14 cellular contexts compared by ENCODE assay signal in genomic region chr5:140253985-140254384, GRCh38. TPM values are rescaled to one million over a fixed set of nuclear protein-coding genes. Genes with fewer than 3 reads are reported as not detected.
DNase-seq lines count a peak whose midpoint lies in the region; ATAC-seq and TF ChIP-seq lines count a peak whose summit lies in the region.
"Had no signal": no experiment of that assay in that cellular context is flagged by ENCODE, and none has a peak within 500 bp of the region (broad histone marks: within the 10 kb centered on the region; RNA-seq: fewer than 3 reads in every experiment).

No MANE protein-coding gene starts in this region.

- H3K9me2 ChIP-seq in OCI-LY1 (ENCODE audit: low read depth, low read length) = no peaks in the 10 kb centered on the region

- peak; percentile 32 for ATAC-seq in left ventricle myocardium superior
- no peak for ATAC-seq in HG03045 (IDR thresholded peaks at IDR 0.05; ENCODE audit: unreplicated experiment)
- no peak for ATAC-seq in GM21576 (IDR thresholded peaks at IDR 0.05; ENCODE audit: unreplicated experiment)
- ATAC-seq: activated T-helper 17 cell treated with anti-CD3 and anti-CD28 coated beads, Interleukin-2, amount 50 U/mL, for 72 hours had no signal

- WGBS in transverse colon (ENCODE audit: low coverage in 1 of 2), 2 donors = 0 to 24% methylated on average over 1 to 4 of the region's 4 CpGs

- no peaks in the 10 kb centered on the region for H3K79me2 ChIP-seq in OCI-LY1 (ENCODE audit: insufficient read depth, low read length)

- H3K27me3 ChIP-seq in HAP-1 (ENCODE audit: low read depth) = no peaks in the 10 kb centered on the region
- no peaks in the 10 kb centered on the region for H3K27me3 ChIP-seq in OCI-LY1 (ENCODE audit: insufficient read depth, low read length)
- H3K27me3 ChIP-seq in transverse colon = no peaks in the 10 kb centered on the region
- H3K27me3 ChIP-seq: neural progenitor cell had no signal

- H3K4me3 ChIP-seq in HAP-1 (no peak overlapping the region), OCI-LY1 (ENCODE audit: low read depth, low read length, poor library complexity, severe bottlenecking) (no peak overlapping the region), transverse colon (no peak overlapping the region)
- H3K4me3 ChIP-seq: neural progenitor cell had no signal

- intact Hi-C loops in left ventricle myocardium superior (cut with micrococcal nuclease) (no loop called here), transverse colon (cut with DNase I; ENCODE audit: low total_unique reads) (no loop called here)

- in situ Hi-C loops in HAP-1 (cut with MboI; ENCODE audit: low sequenced_read_pairs) (no loop called here), transverse colon (cut with MboI; ENCODE audit: low pct_ligation_motif_present in 1 of 4, low pct_unique_long_range_greater_than_20kb in 1 of 4, low sequenced_read_pairs in 3 of 4) (no loop called here)

- H3K4me1 ChIP-seq in HAP-1 (peaks cover 8% of the 10 kb centered on the region), OCI-LY1 (ENCODE audit: insufficient read depth, low read length, severe bottlenecking) (peaks cover 65% of the 10 kb centered on the region), transverse colon (peaks cover 0 to 43% (median 14%) of the 10 kb centered on the region in 4 donors)
- H3K4me1 ChIP-seq: neural progenitor cell had no signal

- H3K4me2 ChIP-seq in OCI-LY1 (ENCODE audit: low read length) = no peak overlapping the region
- H3K4me2 ChIP-seq: neural progenitor cell had no signal

- no peak for TF ChIP-seq POLR2A in transverse colon (IDR thresholded peaks at IDR 0.05)

- TF ChIP-seq CTCF in OCI-LY1 (IDR thresholded peaks at IDR 0.05; ENCODE audit: low read length) (no peak), transverse colon (IDR thresholded peaks at IDR 0.05) (no peak)

- peak; percentile 18 to 45 for DNase-seq in HAP-1 (ENCODE audit: low spot score in 2 of 2)
- DNase-seq in left ventricle myocardium superior = no peak
- peak; percentile 69 for DNase-seq in transverse colon
- no peak for DNase-seq in NCI-H2171 treated with DMSO at 0.1 percent for 48 hours (lab: John Stamatoyannopoulos, UW)
- DNase-seq: erythroblast; HFFc6; NCI-H510A; stimulated activated CD4-positive, alpha-beta T cell treated with anti-CD3 and anti-CD28 coated beads, Interleukin-2, amount 100 ng/mL, for 24 hours; stimulated activated naive CD4-positive, alpha-beta T cell had no signal

- H2AFZ ChIP-seq in OCI-LY1 (ENCODE audit: low read length) = no peak overlapping the region
- H2AFZ ChIP-seq: neural progenitor cell had no signal

- H3K36me3 ChIP-seq in HAP-1 (replicated peaks) (peaks cover 3% of the 10 kb centered on the region; the same call in 1 of the 2 replicates), OCI-LY1 (ENCODE audit: insufficient read depth, low read length) (peaks cover 18% of the 10 kb centered on the region; the same call in 1 of the 2 replicates), transverse colon (no peaks in the 10 kb centered on the region)
- H3K36me3 ChIP-seq: neural progenitor cell had no signal

- TF ChIP-seq EP300 in transverse colon (IDR thresholded peaks at IDR 0.05; ENCODE audit: low read depth) = no peak

- no peak overlapping the region for H3K9ac ChIP-seq in OCI-LY1 (ENCODE audit: low read length)
- H3K9ac ChIP-seq: neural progenitor cell had no signal

- peak overlapping the region; percentile 84 for H3K27ac ChIP-seq in OCI-LY1 (ENCODE audit: low read depth, low read length, poor library complexity, severe bottlenecking)
- H3K27ac ChIP-seq in transverse colon = peak overlapping the region in 2 of 4 donors; percentile 38 to 43
- H3K27ac ChIP-seq: neural progenitor cell had no signal

- H3F3A ChIP-seq in OCI-LY1 (ENCODE audit: insufficient read depth, low read length) = peaks cover 7% of the 10 kb centered on the region

- no peaks in the 10 kb centered on the region for H4K20me1 ChIP-seq in OCI-LY1 (ENCODE audit: insufficient read depth, low read length)

- H3K9me3 ChIP-seq in HAP-1 (no peaks in the 10 kb centered on the region), OCI-LY1 (ENCODE audit: low read length) (no peaks in the 10 kb centered on the region), transverse colon (no peaks in the 10 kb centered on the region)

RNA-seq across cellular contexts. Expression of gene PFDN1, which starts 48.9 kb away (rescaled TPM):
- total RNA-seq in left ventricle myocardium superior (68.1 TPM), transverse colon (100 to 1,000 TPM in 2 of 4 donors, 10 to 100 TPM in 2; 72.9 to 230 (median 98.4) TPM)

Comparison
In these comparisons a context has a peak if more than half of its experiments do, and no peak if none do; other contexts are left out.
1. DNase-seq: peak in HAP-1 (2 of 2) and transverse colon (single experiment); none in left ventricle myocardium superior (single experiment) and NCI-H2171 treated with DMSO at 0.1 percent for 48 hours (single experiment).